Comparison of ENCODE assay signal across 1 cellular context in genomic region chr14:93859957-93860356, GRCh38.
TF ChIP-seq lines count a peak whose summit lies in the region.

No MANE protein-coding gene starts in this region.

TF ChIP-seq in SK-N-SH, 30 proteins besides CTCF, POLR2A, EP300 and RAD21 (continued from another document):
- TF ChIP-seq REST (IDR thresholded peaks at IDR 0.05; ENCODE audit: low read depth, low read length) (no peak), USF1 (IDR thresholded peaks at IDR 0.05; ENCODE audit: borderline replicate concordance, low read depth) (no peak), YY1 (IDR thresholded peaks at IDR 0.05; ENCODE audit: low read depth) (no peak), FOXM1 (IDR thresholded peaks at IDR 0.05; ENCODE audit: low read depth) (no peak), JUND (IDR thresholded peaks at IDR 0.05) (no peak)
